Comparison of ENCODE assay signal across 2 cellular contexts in genomic region chr16:66551362-66551761, GRCh38.
A peak's percentile ranks its signal among the peaks of the same experiment; 100 is the strongest.
TF ChIP-seq lines count a peak whose summit lies in the region.

No MANE protein-coding gene starts in this region.

TF ChIP-seq in A549, 52 proteins besides CTCF, POLR2A, EP300 and RAD21:
- TF ChIP-seq TFCP2L1 (CRISPR knock-in tag; IDR thresholded peaks at IDR 0.05): 0 out of 2 replicates have a peak, but pooled peaks have one; percentile 14
- TF ChIP-seq ATOH8 (CRISPR knock-in tag; IDR thresholded peaks at IDR 0.05; ENCODE audit: low read depth): no peak
- TF ChIP-seq MAFK (IDR thresholded peaks at IDR 0.05; ENCODE audit: partially characterized antibody): peak; percentile 94
TF ChIP-seq in A549: peak in this region for 2.

TF ChIP-seq in H1, 55 proteins besides CTCF, POLR2A, EP300 and RAD21:
- peak; percentile 51 for TF ChIP-seq MAX (IDR thresholded peaks at IDR 0.05)
- TF ChIP-seq MAFK (IDR thresholded peaks at IDR 0.05; ENCODE audit: low read depth, low read length): 0 out of 2 replicates have a peak, but pooled peaks have one; percentile 6
- no peak for TF ChIP-seq E2F6 (IDR thresholded peaks at IDR 0.05)
- TF ChIP-seq BCL11A (IDR thresholded peaks at IDR 0.05; ENCODE audit: low read depth in 2 of 2, low read length in 2 of 2): no peak
- TF ChIP-seq HDAC6 (IDR thresholded peaks at IDR 0.05; ENCODE audit: low read depth, low read length): no peak
